ENCODE assay signal across 10 cellular contexts in the genomic region with DNA sequence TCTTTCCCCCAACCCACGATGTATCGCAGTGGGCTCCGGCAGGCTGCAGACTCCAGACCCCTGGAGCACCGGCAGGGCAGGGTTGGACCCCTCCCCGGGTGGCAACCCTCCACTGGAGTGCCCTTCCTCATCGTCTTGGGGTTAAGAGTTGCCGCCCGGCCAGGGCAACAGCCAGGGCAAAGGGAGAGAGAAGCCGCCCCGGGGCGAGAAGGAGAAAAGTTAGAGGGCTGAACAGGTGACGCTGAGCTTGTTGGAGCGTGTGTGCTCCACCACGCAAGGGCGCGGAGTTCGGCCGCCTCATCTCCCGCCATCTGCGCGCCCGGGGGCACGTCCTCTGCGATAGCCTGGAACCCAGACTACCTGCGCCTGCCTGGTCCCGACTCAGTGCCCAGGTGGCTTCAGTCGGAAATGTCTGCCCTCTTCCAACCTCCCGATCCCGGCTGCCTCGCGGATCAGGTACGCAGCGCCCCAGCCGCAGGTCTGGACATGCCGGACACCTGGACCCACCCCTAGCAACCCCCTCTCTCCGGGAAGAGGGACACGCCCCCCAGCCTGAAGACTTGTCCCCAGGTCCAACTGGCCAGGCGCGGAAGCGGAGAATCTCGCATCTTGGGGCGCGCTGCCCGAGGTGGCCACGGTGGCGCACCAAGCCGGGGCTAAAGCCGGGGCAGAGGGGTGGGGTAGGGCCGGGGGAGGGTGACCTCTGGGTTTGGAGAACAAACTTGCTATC. TPM values are rescaled to one million over a fixed set of nuclear protein-coding genes. Genes with fewer than 3 reads are reported as not detected.
DNase-seq lines count a peak whose midpoint lies in the region; TF ChIP-seq lines count a peak whose summit lies in the region.
"Had no signal": no experiment of that assay in that cellular context is flagged by ENCODE, and none has a peak within 500 bp of the region (broad histone marks: within the 10 kb centered on the region; RNA-seq: fewer than 3 reads in every experiment).

No MANE protein-coding gene starts in this region.

- DNase-seq in BE2C (no peak), ecto neural progenitor cell (ENCODE audit: low spot score) (peak; percentile 58), posterior vena cava (ENCODE audit: low spot score) (no peak), GM20000 (ENCODE audit: low spot score) (no peak), globus pallidus (ENCODE audit: low spot score) (no peak), LoVo (ENCODE audit: low spot score) (no peak)

- H3K27ac ChIP-seq in HUES48 (ENCODE audit: low read depth, low read length) (no peak overlapping the region), mucosa of rectum (ENCODE audit: low read depth in 2 of 2, low read length in 2 of 2) (no peak overlapping the region)
- H3K27ac ChIP-seq: epithelial cell of prostate, SK-N-MC had no signal

- intact Hi-C loops in posterior vena cava (cut with DNase I) = no loop called here

- no peaks in the 10 kb centered on the region for H3K9me3 ChIP-seq in BE2C
- no peaks in the 10 kb centered on the region for H3K9me3 ChIP-seq in HUES48 (ENCODE audit: control insufficient read depth, insufficient read depth, low read length)
- H3K9me3 ChIP-seq in mucosa of rectum (ENCODE audit: control insufficient read depth in 2 of 2, low read length in 2 of 2) = no peaks in the 10 kb centered on the region

- TF ChIP-seq CTCF in BE2C (IDR thresholded peaks at IDR 0.05; ENCODE audit: low read depth, low read length) (no peak), GM20000 (IDR thresholded peaks at IDR 0.05; ENCODE audit: extremely low read depth, missing control alignments) (no peak)

- H3K27me3 ChIP-seq in BE2C = peaks cover 28% of the 10 kb centered on the region
- peaks cover 75% of the 10 kb centered on the region for H3K27me3 ChIP-seq in HUES48 (ENCODE audit: control insufficient read depth, insufficient read depth, low read length)
- peaks cover 17 to 20% of the 10 kb centered on the region in 2 donors for H3K27me3 ChIP-seq in mucosa of rectum (ENCODE audit: control insufficient read depth in 2 of 2, insufficient read depth in 2 of 2, low read length in 2 of 2)

- no peaks in the 10 kb centered on the region for H3K36me3 ChIP-seq in BE2C
- no peaks in the 10 kb centered on the region for H3K36me3 ChIP-seq in HUES48 (ENCODE audit: control insufficient read depth, insufficient read depth, low read length)
- H3K36me3 ChIP-seq in mucosa of rectum (ENCODE audit: control insufficient read depth in 2 of 2, insufficient read depth in 2 of 2, low read length in 2 of 2) = no peaks in the 10 kb centered on the region

- peak overlapping the region; percentile 44 for H3K4me3 ChIP-seq in BE2C (ENCODE audit: low read depth, low read length)
- peak overlapping the region; percentile 63 for H3K4me3 ChIP-seq in HUES48 (ENCODE audit: low read depth, low read length)
- peak overlapping the region; percentile 49 to 56 for H3K4me3 ChIP-seq in mucosa of rectum (ENCODE audit: low read length in 2 of 2)
- H3K4me3 ChIP-seq: SK-N-MC had no signal

- peaks cover 3% of the 10 kb centered on the region; the same call in 1 of the 2 replicates for H3K4me1 ChIP-seq in BE2C
- peaks cover 13% of the 10 kb centered on the region for H3K4me1 ChIP-seq in HUES48 (ENCODE audit: control insufficient read depth, insufficient read depth, low read length)
- peaks cover 8 to 11% of the 10 kb centered on the region in 2 donors for H3K4me1 ChIP-seq in mucosa of rectum (ENCODE audit: control insufficient read depth in 2 of 2, insufficient read depth in 2 of 2, low read length in 2 of 2)

- H3K9ac ChIP-seq in HUES48 (ENCODE audit: low read depth, low read length) = no peak overlapping the region
- peak overlapping the region in 1 of 2 donors; percentile 30 for H3K9ac ChIP-seq in mucosa of rectum (ENCODE audit: low read depth in 1 of 2, low read length in 2 of 2)

RNA-seq across cellular contexts. Expression of a gene that starts 1.1 kb away (rescaled TPM):
- polyA plus RNA-seq in BE2C (2012; ENCODE audit: insufficient read depth, insufficient read length, low read depth) = 11.8 TPM
- 1 to 10 TPM; 1.2 to 1.5 TPM for total RNA-seq in posterior vena cava

RNA-seq across cellular contexts. Expression of a gene that starts 28.7 kb away (rescaled TPM):
- polyA plus RNA-seq in BE2C (2012; ENCODE audit: insufficient read depth, insufficient read length, low read depth) = 0.77 TPM
- 1 to 10 TPM; 3.6 to 4.5 TPM for total RNA-seq in posterior vena cava
